Comparison of ENCODE assay signal across 22 cellular contexts in genomic region chr10:112823007-112823406, GRCh38.
DNase-seq lines count a peak whose midpoint lies in the region; ATAC-seq, FAIRE-seq and TF ChIP-seq lines count a peak whose summit lies in the region.
"Had no signal": no experiment of that assay in that cellular context is flagged by ENCODE, and none has a peak within 500 bp of the region (broad histone marks: within the 10 kb centered on the region; RNA-seq: fewer than 3 reads in every experiment).

No MANE protein-coding gene starts in this region.

- H3K4me1 Mint-ChIP-seq in WTC11 (peaks cover 16% of the 10 kb centered on the region), neural progenitor cell (peaks cover 44% of the 10 kb centered on the region)
- H3K4me1 Mint-ChIP-seq in activated CD4-positive, alpha-beta memory T cell treated with anti-CD3 and anti-CD28 coated beads, Interleukin-2, amount 10 ng/mL, durations not matched to agents 7 days and 5 days: no peaks in the 10 kb centered on the region
- H3K4me1 Mint-ChIP-seq: CD8-positive, alpha-beta memory T cell had no signal

- intact Hi-C loops in kidney (cut with DNase I): no loop called here

- H3K36me3 ChIP-seq in kidney (ENCODE audit: control insufficient read depth in 1 of 2, insufficient read depth in 2 of 2, low read length in 2 of 2): no peaks in the 10 kb centered on the region
- no peaks in the 10 kb centered on the region for H3K36me3 ChIP-seq in neural progenitor cell
- H3K36me3 ChIP-seq: BE2C had no signal

- POLR2A ChIA-PET in WTC11 (lab: Charles Lee): interaction anchor here (0.5 to 0.9 kb wide), 3 partner anchors 10 to 103 kb away, joined by 3 read pairs; no protein-coding TSS in a partner anchor
- POLR2A ChIA-PET in activated CD4-positive, alpha-beta memory T cell treated with anti-CD3 and anti-CD28 coated beads, Interleukin-2, amount 10 ng/mL, durations not matched to agents 7 days and 5 days (lab: Charles Lee): no interaction called here

- no peak overlapping the region for H3K4me2 ChIP-seq in neural progenitor cell

- no peaks in the 10 kb centered on the region for H3K79me2 ChIP-seq in neural progenitor cell (ENCODE audit: low read depth)

- CTCF ChIA-PET in WTC11 (lab: Charles Lee): no interaction called here
- CTCF ChIA-PET in activated CD4-positive, alpha-beta memory T cell treated with anti-CD3 and anti-CD28 coated beads, Interleukin-2, amount 10 ng/mL, durations not matched to agents 7 days and 5 days (lab: Charles Lee): no interaction called here

- no peak for TF ChIP-seq CTCF in WTC11 (IDR thresholded peaks at IDR 0.05)
- TF ChIP-seq CTCF in kidney (IDR thresholded peaks at IDR 0.05; ENCODE audit: borderline replicate concordance, extremely low read depth, insufficient read depth): no peak
- TF ChIP-seq CTCF in neural progenitor cell (IDR thresholded peaks at IDR 0.05): no peak

- ATAC-seq in WTC11 (peak; percentile 64), GM19452 (IDR thresholded peaks at IDR 0.05; ENCODE audit: unreplicated experiment) (no peak)

- H4K20me1 ChIP-seq in neural progenitor cell (ENCODE audit: low read depth): no peaks in the 10 kb centered on the region

- no peaks in the 10 kb centered on the region for H3K36me3 Mint-ChIP-seq in WTC11
- H3K36me3 Mint-ChIP-seq in neural progenitor cell: peaks cover 5% of the 10 kb centered on the region
- H3K36me3 Mint-ChIP-seq in activated CD4-positive, alpha-beta memory T cell treated with anti-CD3 and anti-CD28 coated beads, Interleukin-2, amount 10 ng/mL, durations not matched to agents 7 days and 5 days (ENCODE audit: low read depth): no peaks in the 10 kb centered on the region

- no peak overlapping the region for H3K4me3 Mint-ChIP-seq in WTC11
- no peak overlapping the region for H3K4me3 Mint-ChIP-seq in neural progenitor cell
- no peak overlapping the region for H3K4me3 Mint-ChIP-seq in activated CD4-positive, alpha-beta memory T cell treated with anti-CD3 and anti-CD28 coated beads, Interleukin-2, amount 10 ng/mL, durations not matched to agents 7 days and 5 days
- H3K4me3 Mint-ChIP-seq: CD4-positive, CD25-positive, alpha-beta regulatory T cell; CD8-positive, alpha-beta memory T cell; HFFc6 had no signal

- H2AFZ ChIP-seq in neural progenitor cell (replicated peaks): no peak overlapping the region

- H3K4me1 ChIP-seq in kidney (ENCODE audit: control insufficient read depth in 1 of 2, insufficient read depth in 1 of 2, low read depth in 1 of 2, low read length in 2 of 2) (no peaks in the 10 kb centered on the region), neural progenitor cell (peaks cover 8% of the 10 kb centered on the region)
- H3K4me1 ChIP-seq: BE2C had no signal

- H3K27ac Mint-ChIP-seq in WTC11 (no peak overlapping the region), neural progenitor cell (peak overlapping the region; percentile 63)
- H3K27ac Mint-ChIP-seq in activated CD4-positive, alpha-beta memory T cell treated with anti-CD3 and anti-CD28 coated beads, Interleukin-2, amount 10 ng/mL, durations not matched to agents 7 days and 5 days: no peak overlapping the region
- H3K27ac Mint-ChIP-seq: CD4-positive, CD25-positive, alpha-beta regulatory T cell; HFFc6 had no signal

- no peaks in the 10 kb centered on the region for H3F3A ChIP-seq in neural progenitor cell (ENCODE audit: low read depth)

- no peaks in the 10 kb centered on the region for H3K27me3 ChIP-seq in neural progenitor cell
- H3K27me3 ChIP-seq: BE2C had no signal

- H3K9me3 ChIP-seq in kidney (ENCODE audit: control insufficient read depth in 1 of 2, low read length in 2 of 2): no peaks in the 10 kb centered on the region
- H3K9me3 ChIP-seq in neural progenitor cell (ENCODE audit: low read depth): no peaks in the 10 kb centered on the region
- H3K9me3 ChIP-seq: BE2C had no signal

- H3K27ac ChIP-seq in kidney (ENCODE audit: low read depth in 2 of 2, low read length in 2 of 2) (no peak overlapping the region), neural progenitor cell (no peak overlapping the region)
- H3K27ac ChIP-seq: HL-60 had no signal

- 0 out of 2 replicates have a peak, but pooled peaks cover 5% of the 10 kb centered on the region for H3K9me3 Mint-ChIP-seq in WTC11
- H3K9me3 Mint-ChIP-seq in neural progenitor cell: no peaks in the 10 kb centered on the region
- H3K9me3 Mint-ChIP-seq in activated CD4-positive, alpha-beta memory T cell treated with anti-CD3 and anti-CD28 coated beads, Interleukin-2, amount 10 ng/mL, durations not matched to agents 7 days and 5 days: no peaks in the 10 kb centered on the region
- H3K9me3 Mint-ChIP-seq: CD8-positive, alpha-beta memory T cell; HFFc6 had no signal

- H3K4me3 ChIP-seq in kidney (ENCODE audit: low read length in 2 of 2): no peak overlapping the region
- no peak overlapping the region for H3K4me3 ChIP-seq in neural progenitor cell

- H3K9ac ChIP-seq in kidney (ENCODE audit: low read length in 2 of 2): no peak overlapping the region
- H3K9ac ChIP-seq in neural progenitor cell: no peak overlapping the region

- peaks cover 1% of the 10 kb centered on the region; the same call in 1 of the 2 replicates for H3K27me3 Mint-ChIP-seq in WTC11 (ENCODE audit: low read depth)
- no peaks in the 10 kb centered on the region for H3K27me3 Mint-ChIP-seq in neural progenitor cell (ENCODE audit: insufficient read depth, low read depth)
- no peaks in the 10 kb centered on the region for H3K27me3 Mint-ChIP-seq in activated CD4-positive, alpha-beta memory T cell treated with anti-CD3 and anti-CD28 coated beads, Interleukin-2, amount 10 ng/mL, durations not matched to agents 7 days and 5 days
- H3K27me3 Mint-ChIP-seq: CD4-positive, CD25-positive, alpha-beta regulatory T cell had no signal

- FAIRE-seq in kidney (lab: Jason Lieb, UNC): no peak
- FAIRE-seq: A204.1, GM12892, GM18507, H54 had no signal

- DNase-seq in WTC11 (ENCODE audit: low spot score) (no peak), kidney (peak; percentile 12), neural progenitor cell (ENCODE audit: low spot score) (no peak), NCI-H1092 (lab: John Stamatoyannopoulos, UW) (no peak), COR-L47 (lab: John Stamatoyannopoulos, UW) (no peak)
- no peak for DNase-seq in activated CD4-positive, alpha-beta memory T cell treated with anti-CD3 and anti-CD28 coated beads, Interleukin-2, amount 10 ng/mL, durations not matched to agents 7 days and 5 days
- DNase-seq: ACHN; BE2C; C1 segment of cervical spinal cord; CD4-positive, CD25-positive, alpha-beta regulatory T cell; CD8-positive, alpha-beta memory T cell; DMS153; DMS79; GDM1; HCEC 1CT; HFFc6 had no signal

TF ChIP-seq in WTC11, 78 proteins besides CTCF, POLR2A, EP300 and RAD21:
- TF ChIP-seq ZNF138 (CRISPR knock-in tag; conservative IDR thresholded peaks at IDR 0.05) (no peak), CREM (CRISPR knock-in tag; IDR thresholded peaks at IDR 0.05) (no peak), FOXJ3 (CRISPR knock-in tag; IDR thresholded peaks at IDR 0.05; ENCODE audit: borderline replicate concordance) (no peak), PRDM15 (CRISPR knock-in tag; IDR thresholded peaks at IDR 0.05) (no peak), NR1H2 (CRISPR knock-in tag; IDR thresholded peaks at IDR 0.05) (no peak), IRF2 (CRISPR knock-in tag; IDR thresholded peaks at IDR 0.05; ENCODE audit: borderline replicate concordance, low read depth) (no peak), NFATC4 (CRISPR knock-in tag; IDR thresholded peaks at IDR 0.05) (no peak)
